1 cellular context compared by ENCODE assay signal in the genomic region with DNA sequence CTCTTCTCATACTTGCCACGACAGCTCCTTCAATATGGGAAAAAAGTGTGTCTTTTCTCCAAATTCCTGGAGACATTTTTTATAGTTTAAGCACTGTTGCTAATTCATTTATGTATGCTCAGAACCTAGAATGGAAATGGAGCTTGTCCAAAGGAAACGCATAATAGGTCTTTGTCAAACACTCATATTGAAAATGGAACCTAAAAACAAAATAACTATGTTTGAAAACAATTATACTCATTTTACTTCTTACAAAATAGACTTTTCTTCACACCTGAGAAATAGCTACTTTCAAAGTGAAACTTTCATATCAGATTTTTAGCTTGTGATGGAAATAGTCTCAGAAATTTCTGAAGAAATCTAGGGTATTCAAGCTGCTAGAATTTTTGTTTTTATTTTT.
TF ChIP-seq lines count a peak whose summit lies in the region.

No MANE protein-coding gene starts in this region.

TF ChIP-seq in WTC11, 78 proteins besides CTCF, POLR2A, EP300 and RAD21 (continued from another document):
- TF ChIP-seq, protein P1, sequence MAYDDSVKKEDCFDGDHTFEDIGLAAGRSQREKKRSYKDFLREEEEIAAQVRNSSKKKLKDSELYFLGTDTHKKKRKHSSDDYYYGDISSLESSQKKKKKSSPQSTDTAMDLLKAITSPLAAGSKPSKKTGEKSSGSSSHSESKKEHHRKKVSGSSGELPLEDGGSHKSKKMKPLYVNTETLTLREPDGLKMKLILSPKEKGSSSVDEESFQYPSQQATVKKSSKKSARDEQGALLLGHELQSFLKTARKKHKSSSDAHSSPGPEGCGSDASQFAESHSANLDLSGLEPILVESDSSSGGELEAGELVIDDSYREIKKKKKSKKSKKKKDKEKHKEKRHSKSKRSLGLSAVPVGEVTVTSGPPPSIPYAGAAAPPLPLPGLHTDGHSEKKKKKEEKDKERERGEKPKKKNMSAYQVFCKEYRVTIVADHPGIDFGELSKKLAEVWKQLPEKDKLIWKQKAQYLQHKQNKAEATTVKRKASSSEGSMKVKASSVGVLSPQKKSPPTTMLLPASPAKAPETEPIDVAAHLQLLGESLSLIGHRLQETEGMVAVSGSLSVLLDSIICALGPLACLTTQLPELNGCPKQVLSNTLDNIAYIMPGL (CRISPR knock-in tag; IDR thresholded peaks at IDR 0.05) = no peak
